14 cellular contexts compared by ENCODE assay signal in the genomic region with DNA sequence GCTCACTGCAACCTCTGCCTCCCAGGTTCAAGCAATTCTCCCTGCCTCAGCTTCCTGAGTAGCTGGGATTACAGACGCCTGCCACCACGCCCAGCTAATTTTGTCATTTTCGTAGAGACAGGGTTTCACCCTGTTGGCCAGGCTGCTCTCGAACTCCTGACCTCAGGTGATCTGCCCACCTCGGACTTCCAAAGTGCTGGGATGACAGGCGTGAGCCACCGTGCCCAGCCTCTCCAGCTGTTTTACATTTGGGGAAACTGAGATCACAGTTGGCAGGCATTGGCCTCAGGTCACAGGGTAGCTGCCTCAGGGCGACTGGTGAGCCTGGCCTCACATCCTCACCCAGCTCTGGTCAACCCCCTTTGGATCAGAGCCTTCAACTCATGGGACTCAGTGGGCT. TPM values are rescaled to one million over a fixed set of nuclear protein-coding genes. Genes with fewer than 3 reads are reported as not detected.
DNase-seq lines count a peak whose midpoint lies in the region; ATAC-seq and TF ChIP-seq lines count a peak whose summit lies in the region.
"Not testable (repeated sequence)": the region's sequence is repeated elsewhere in the genome, so short reads cannot be mapped to it uniquely, and the experiment has no call there.
"Had no signal": no experiment of that assay in that cellular context is flagged by ENCODE, and none has a peak within 500 bp of the region (broad histone marks: within the 10 kb centered on the region; RNA-seq: fewer than 3 reads in every experiment).

No MANE protein-coding gene starts in this region.

- 53 to 77% methylated on average over 5 of the region's 8 CpGs for WGBS in sigmoid colon, 2 donors
- WGBS in aorta, 2 donors: 72 to 75% methylated on average over 4 to 5 of the region's 8 CpGs

- not testable (repeated sequence) for TF ChIP-seq EP300 in sigmoid colon (IDR thresholded peaks at IDR 0.05)

- DNase-seq in RWPE2 (ENCODE audit: low spot score) (peak; percentile 2), Right ventricle myocardium superior (peak; percentile 41), left ventricle myocardium superior (peak; percentile 18), left lobe of liver (ENCODE audit: low spot score) (peak; percentile 40), lower lobe of right lung (peak; percentile 35), sigmoid colon (peak; percentile 50), aorta (peak; percentile 28 to 32)
- DNase-seq in activated CD8-positive, alpha-beta T cell treated with anti-CD3 and anti-CD28 coated beads, Interleukin-2, amount 10 ng/mL, durations not matched to agents 7 days and 5 days: peak; percentile 19

- H3K9me3 Mint-ChIP-seq in activated CD8-positive, alpha-beta T cell treated with anti-CD3 and anti-CD28 coated beads, Interleukin-2, amount 10 ng/mL, durations not matched to agents 7 days and 5 days (ENCODE audit: insufficient read depth): not testable (repeated sequence)

- not testable (repeated sequence) for ATAC-seq in RWPE2 (ENCODE audit: low read depth); activated CD8-positive, alpha-beta T cell treated with anti-CD3 and anti-CD28 coated beads, Interleukin-2, amount 10 ng/mL, durations not matched to agents 7 days and 5 days; Right ventricle myocardium superior (ENCODE audit: poor library complexity); left ventricle myocardium superior; left lobe of liver; lower lobe of right lung; aorta (ENCODE audit: low FRiP score)

- H3K4me3 ChIP-seq in RWPE2 (ENCODE audit: severe bottlenecking); lower lobe of right lung; sigmoid colon; aorta (ENCODE audit: low read length in 2 of 2): not testable (repeated sequence)

- CTCF ChIA-PET in activated CD8-positive, alpha-beta T cell treated with anti-CD3 and anti-CD28 coated beads, Interleukin-2, amount 10 ng/mL, durations not matched to agents 7 days and 5 days (lab: Charles Lee): not testable (repeated sequence)

- intact Hi-C loops in Right ventricle myocardium superior (cut with DNase I); left ventricle myocardium superior (cut with micrococcal nuclease); lower lobe of right lung (cut with DNase I); sigmoid colon (cut with DNase I); aorta (cut with DNase I): not testable (repeated sequence)

- H3K36me3 ChIP-seq in RWPE2 (ENCODE audit: low read depth); lower lobe of right lung; sigmoid colon; aorta (ENCODE audit: control insufficient read depth in 1 of 2, insufficient read depth in 2 of 2, low read length in 1 of 2): not testable (repeated sequence)

- H3K27ac Mint-ChIP-seq in activated CD8-positive, alpha-beta T cell treated with anti-CD3 and anti-CD28 coated beads, Interleukin-2, amount 10 ng/mL, durations not matched to agents 7 days and 5 days: not testable (repeated sequence)

- H3K27me3 Mint-ChIP-seq in activated CD8-positive, alpha-beta T cell treated with anti-CD3 and anti-CD28 coated beads, Interleukin-2, amount 10 ng/mL, durations not matched to agents 7 days and 5 days (ENCODE audit: low read depth): not testable (repeated sequence)

- not testable (repeated sequence) for H3K4me1 Mint-ChIP-seq in activated CD8-positive, alpha-beta T cell treated with anti-CD3 and anti-CD28 coated beads, Interleukin-2, amount 10 ng/mL, durations not matched to agents 7 days and 5 days (ENCODE audit: low read depth)

- not testable (repeated sequence) for TF ChIP-seq CTCF in RWPE2 (IDR thresholded peaks at IDR 0.05; ENCODE audit: poor library complexity, severe bottlenecking); lower lobe of right lung (IDR thresholded peaks at IDR 0.05); sigmoid colon (IDR thresholded peaks at IDR 0.05)

- not testable (repeated sequence) for H3K27me3 ChIP-seq in RWPE2 (ENCODE audit: insufficient read depth, poor library complexity, severe bottlenecking); lower lobe of right lung (ENCODE audit: low read depth); sigmoid colon; aorta (ENCODE audit: control insufficient read depth in 1 of 2, insufficient read depth in 2 of 2, low read length in 1 of 2)

- not testable (repeated sequence) for H3K36me3 Mint-ChIP-seq in activated CD8-positive, alpha-beta T cell treated with anti-CD3 and anti-CD28 coated beads, Interleukin-2, amount 10 ng/mL, durations not matched to agents 7 days and 5 days (ENCODE audit: low read depth)

- not testable (repeated sequence) for TF ChIP-seq POLR2A in sigmoid colon (IDR thresholded peaks at IDR 0.05)

- not testable (repeated sequence) for H3K9me3 ChIP-seq in RWPE2 (ENCODE audit: severe bottlenecking); lower lobe of right lung; sigmoid colon; aorta (ENCODE audit: control insufficient read depth, low read length)

- H3K4me1 ChIP-seq in RWPE2 (ENCODE audit: insufficient read depth, poor library complexity, severe bottlenecking); lower lobe of right lung; sigmoid colon; aorta (ENCODE audit: control insufficient read depth in 1 of 2, insufficient read depth in 2 of 2, low read length in 2 of 2): not testable (repeated sequence)

- POLR2A ChIA-PET in activated CD8-positive, alpha-beta T cell treated with anti-CD3 and anti-CD28 coated beads, Interleukin-2, amount 10 ng/mL, durations not matched to agents 7 days and 5 days (lab: Charles Lee): not testable (repeated sequence)

- not testable (repeated sequence) for H3K4me3 Mint-ChIP-seq in activated CD8-positive, alpha-beta T cell treated with anti-CD3 and anti-CD28 coated beads, Interleukin-2, amount 10 ng/mL, durations not matched to agents 7 days and 5 days

- not testable (repeated sequence) for H3K27ac ChIP-seq in RWPE2 (ENCODE audit: poor library complexity, severe bottlenecking); lower lobe of right lung; sigmoid colon; aorta (ENCODE audit: low read depth in 1 of 2, low read length in 2 of 2)

RNA-seq across cellular contexts. Expression of a gene that starts 7.0 kb away (rescaled TPM):
- 10 to 100 TPM; 18.9 to 21.1 TPM for total RNA-seq in activated CD8-positive, alpha-beta T cell treated with anti-CD3 and anti-CD28 coated beads, Interleukin-2, amount 10 ng/mL, durations not matched to agents 7 days and 5 days
- 9.3 TPM for total RNA-seq in Right ventricle myocardium superior
- 7.5 TPM for total RNA-seq in left ventricle myocardium superior
- total RNA-seq in left lobe of liver: 2.9 TPM
- 22.6 TPM for total RNA-seq in lower lobe of right lung
- total RNA-seq in sigmoid colon: 10 to 100 TPM in 2 of 4 donors, 1 to 10 TPM in 2; 2.5 to 39.1 (median 12.9) TPM
- polyA plus RNA-seq in sigmoid colon: 10 to 100 TPM; 11.4 to 24.4 (median 16.6) TPM
- 10 to 100 TPM; 44.1 to 81.9 TPM for total RNA-seq in aorta
- 10 to 100 TPM; 14.4 to 50.9 TPM for polyA plus RNA-seq in aorta

RNA-seq across cellular contexts. Expression of a gene that starts 31.9 kb away (rescaled TPM):
- total RNA-seq in activated CD8-positive, alpha-beta T cell treated with anti-CD3 and anti-CD28 coated beads, Interleukin-2, amount 10 ng/mL, durations not matched to agents 7 days and 5 days: 10 to 100 TPM; 55.7 to 62.0 TPM
- 51.3 TPM for total RNA-seq in Right ventricle myocardium superior
- 49.6 TPM for total RNA-seq in left ventricle myocardium superior
- 29.9 TPM for total RNA-seq in left lobe of liver
- 37.9 TPM for total RNA-seq in lower lobe of right lung
- total RNA-seq in sigmoid colon: 10 to 100 TPM in 3 of 4 donors, 1 to 10 TPM in 1; 9.9 to 29.3 (median 20.5) TPM
- 100 to 1,000 TPM in 2 of 3 donors, 10 to 100 TPM in 1; 75.1 to 190 (median 166) TPM for polyA plus RNA-seq in sigmoid colon
- 10 to 100 TPM; 29.6 to 35.9 TPM for total RNA-seq in aorta
- polyA plus RNA-seq in aorta: 10 to 100 TPM; 90.0 to 92.9 TPM

RNA-seq across cellular contexts. Expression of a gene that starts 32.9 kb away (rescaled TPM):
- total RNA-seq in activated CD8-positive, alpha-beta T cell treated with anti-CD3 and anti-CD28 coated beads, Interleukin-2, amount 10 ng/mL, durations not matched to agents 7 days and 5 days: 10 to 100 TPM; 24.1 to 27.1 TPM
- total RNA-seq in Right ventricle myocardium superior (4.4 TPM), left ventricle myocardium superior (2.9 TPM), left lobe of liver (8.5 TPM), lower lobe of right lung (26.9 TPM), sigmoid colon (10 to 100 TPM in 1 of 4 donors, 1 to 10 TPM in 2, under 1 TPM in 1; 0.99 to 10.9 (median 3.4) TPM), aorta (10 to 100 TPM; 19.5 to 41.7 TPM)
- polyA plus RNA-seq in sigmoid colon (10 to 100 TPM in 1 of 3 donors, not detected in 2; 14.2 TPM), aorta (10 to 100 TPM in 1 of 2 donors, 1 to 10 TPM in 1; 4.0 to 27.5 TPM)

RNA-seq across cellular contexts. Expression of a gene that starts 40.5 kb away (rescaled TPM):
- total RNA-seq in activated CD8-positive, alpha-beta T cell treated with anti-CD3 and anti-CD28 coated beads, Interleukin-2, amount 10 ng/mL, durations not matched to agents 7 days and 5 days: under 1 TPM in 1 of 2 experiments, not detected in 1; 0.31 TPM
- not detected for total RNA-seq in Right ventricle myocardium superior
- total RNA-seq in left ventricle myocardium superior: not detected
- total RNA-seq in left lobe of liver: not detected
- not detected for total RNA-seq in lower lobe of right lung
- not detected for total RNA-seq in sigmoid colon
- polyA plus RNA-seq in sigmoid colon: under 1 TPM in 1 of 3 donors, not detected in 2; 0.12 TPM
- total RNA-seq in aorta: not detected
- not detected for polyA plus RNA-seq in aorta
- total RNA-seq: A673; Calu3; CD8-positive, alpha-beta T cell; GM23338; HT-29 had no signal
- polyA plus RNA-seq: AG04450 had no signal

RNA-seq across cellular contexts. Expression of a gene that starts 45.8 kb away (rescaled TPM):
- 10 to 100 TPM; 16.7 to 21.7 TPM for total RNA-seq in activated CD8-positive, alpha-beta T cell treated with anti-CD3 and anti-CD28 coated beads, Interleukin-2, amount 10 ng/mL, durations not matched to agents 7 days and 5 days
- 9.7 TPM for total RNA-seq in Right ventricle myocardium superior
- total RNA-seq in left ventricle myocardium superior: 10.4 TPM
- 16.4 TPM for total RNA-seq in left lobe of liver
- total RNA-seq in lower lobe of right lung: 19.2 TPM
- 10 to 100 TPM in 1 of 4 donors, 1 to 10 TPM in 3; 7.2 to 19.4 (median 8.8) TPM for total RNA-seq in sigmoid colon
- 10 to 100 TPM; 13.4 to 18.8 (median 16.2) TPM for polyA plus RNA-seq in sigmoid colon
- total RNA-seq in aorta: 1 to 10 TPM; 8.6 to 9.4 TPM
- polyA plus RNA-seq in aorta: 10 to 100 TPM; 13.4 to 16.5 TPM
